ENCODE assay signal across 1 cellular context in the genomic region with DNA sequence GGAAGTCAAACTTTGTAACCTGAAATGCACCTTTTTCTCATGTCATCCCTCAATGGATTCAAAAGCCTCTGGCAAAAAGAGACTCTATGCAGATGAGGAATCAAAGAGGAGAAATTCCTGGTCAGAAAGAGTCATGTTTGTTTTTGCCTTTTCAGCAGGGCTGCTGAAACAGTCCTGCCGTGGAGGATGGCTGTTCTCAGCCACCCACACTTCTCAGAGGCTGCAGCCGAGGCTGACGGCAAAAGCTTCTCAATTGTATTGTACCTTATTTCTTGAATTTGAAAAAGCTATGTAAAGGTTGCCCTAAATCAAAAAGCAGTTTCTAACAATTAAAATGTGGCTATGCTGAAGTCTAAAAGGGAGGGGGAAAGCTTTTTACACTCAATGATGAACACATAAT.
TF ChIP-seq lines count a peak whose summit lies in the region.

No MANE protein-coding gene starts in this region.

TF ChIP-seq in GM23338, 12 proteins besides CTCF, POLR2A, EP300 and RAD21:
- TF ChIP-seq, protein P1, sequence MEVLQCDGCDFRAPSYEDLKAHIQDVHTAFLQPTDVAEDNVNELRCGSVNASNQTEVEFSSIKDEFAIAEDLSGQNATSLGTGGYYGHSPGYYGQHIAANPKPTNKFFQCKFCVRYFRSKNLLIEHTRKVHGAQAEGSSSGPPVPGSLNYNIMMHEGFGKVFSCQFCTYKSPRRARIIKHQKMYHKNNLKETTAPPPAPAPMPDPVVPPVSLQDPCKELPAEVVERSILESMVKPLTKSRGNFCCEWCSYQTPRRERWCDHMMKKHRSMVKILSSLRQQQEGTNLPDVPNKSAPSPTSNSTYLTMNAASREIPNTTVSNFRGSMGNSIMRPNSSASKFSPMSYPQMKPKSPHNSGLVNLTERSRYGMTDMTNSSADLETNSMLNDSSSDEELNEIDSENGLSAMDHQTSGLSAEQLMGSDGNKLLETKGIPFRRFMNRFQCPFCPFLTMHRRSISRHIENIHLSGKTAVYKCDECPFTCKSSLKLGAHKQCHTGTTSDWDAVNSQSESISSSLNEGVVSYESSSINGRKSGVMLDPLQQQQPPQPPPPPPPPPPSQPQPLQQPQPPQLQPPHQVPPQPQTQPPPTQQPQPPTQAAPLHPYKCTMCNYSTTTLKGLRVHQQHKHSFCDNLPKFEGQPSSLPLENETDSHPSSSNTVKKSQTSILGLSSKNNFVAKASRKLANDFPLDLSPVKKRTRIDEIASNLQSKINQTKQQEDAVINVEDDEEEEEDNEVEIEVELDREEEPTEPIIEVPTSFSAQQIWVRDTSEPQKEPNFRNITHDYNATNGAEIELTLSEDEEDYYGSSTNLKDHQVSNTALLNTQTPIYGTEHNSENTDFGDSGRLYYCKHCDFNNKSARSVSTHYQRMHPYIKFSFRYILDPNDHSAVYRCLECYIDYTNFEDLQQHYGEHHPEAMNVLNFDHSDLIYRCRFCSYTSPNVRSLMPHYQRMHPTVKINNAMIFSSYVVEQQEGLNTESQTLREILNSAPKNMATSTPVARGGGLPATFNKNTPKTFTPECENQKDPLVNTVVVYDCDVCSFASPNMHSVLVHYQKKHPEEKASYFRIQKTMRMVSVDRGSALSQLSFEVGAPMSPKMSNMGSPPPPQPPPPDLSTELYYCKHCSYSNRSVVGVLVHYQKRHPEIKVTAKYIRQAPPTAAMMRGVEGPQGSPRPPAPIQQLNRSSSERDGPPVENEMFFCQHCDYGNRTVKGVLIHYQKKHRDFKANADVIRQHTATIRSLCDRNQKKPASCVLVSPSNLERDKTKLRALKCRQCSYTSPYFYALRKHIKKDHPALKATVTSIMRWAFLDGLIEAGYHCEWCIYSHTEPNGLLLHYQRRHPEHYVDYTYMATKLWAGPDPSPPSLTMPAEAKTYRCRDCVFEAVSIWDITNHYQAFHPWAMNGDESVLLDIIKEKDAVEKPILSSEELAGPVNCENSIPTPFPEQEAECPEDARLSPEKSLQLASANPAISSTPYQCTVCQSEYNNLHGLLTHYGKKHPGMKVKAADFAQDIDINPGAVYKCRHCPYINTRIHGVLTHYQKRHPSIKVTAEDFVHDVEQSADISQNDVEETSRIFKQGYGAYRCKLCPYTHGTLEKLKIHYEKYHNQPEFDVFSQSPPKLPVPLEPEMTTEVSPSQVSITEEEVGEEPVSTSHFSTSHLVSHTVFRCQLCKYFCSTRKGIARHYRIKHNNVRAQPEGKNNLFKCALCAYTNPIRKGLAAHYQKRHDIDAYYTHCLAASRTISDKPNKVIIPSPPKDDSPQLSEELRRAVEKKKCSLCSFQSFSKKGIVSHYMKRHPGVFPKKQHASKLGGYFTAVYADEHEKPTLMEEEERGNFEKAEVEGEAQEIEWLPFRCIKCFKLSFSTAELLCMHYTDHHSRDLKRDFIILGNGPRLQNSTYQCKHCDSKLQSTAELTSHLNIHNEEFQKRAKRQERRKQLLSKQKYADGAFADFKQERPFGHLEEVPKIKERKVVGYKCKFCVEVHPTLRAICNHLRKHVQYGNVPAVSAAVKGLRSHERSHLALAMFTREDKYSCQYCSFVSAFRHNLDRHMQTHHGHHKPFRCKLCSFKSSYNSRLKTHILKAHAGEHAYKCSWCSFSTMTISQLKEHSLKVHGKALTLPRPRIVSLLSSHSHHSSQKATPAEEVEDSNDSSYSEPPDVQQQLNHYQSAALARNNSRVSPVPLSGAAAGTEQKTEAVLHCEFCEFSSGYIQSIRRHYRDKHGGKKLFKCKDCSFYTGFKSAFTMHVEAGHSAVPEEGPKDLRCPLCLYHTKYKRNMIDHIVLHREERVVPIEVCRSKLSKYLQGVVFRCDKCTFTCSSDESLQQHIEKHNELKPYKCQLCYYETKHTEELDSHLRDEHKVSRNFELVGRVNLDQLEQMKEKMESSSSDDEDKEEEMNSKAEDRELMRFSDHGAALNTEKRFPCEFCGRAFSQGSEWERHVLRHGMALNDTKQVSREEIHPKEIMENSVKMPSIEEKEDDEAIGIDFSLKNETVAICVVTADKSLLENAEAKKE (CRISPR knock-in tag; IDR thresholded peaks at IDR 0.05): no peak
- TF ChIP-seq NANOG (IDR thresholded peaks at IDR 0.05; ENCODE audit: borderline replicate concordance) (no peak), JUNB (IDR thresholded peaks at IDR 0.05; ENCODE audit: unreplicated experiment) (no peak), POLR2AphosphoS5 (IDR thresholded peaks at IDR 0.05; ENCODE audit: low read depth) (no peak), ZNF331 (CRISPR knock-in tag; IDR thresholded peaks at IDR 0.05; ENCODE audit: low read depth) (no peak), CREB1 (CRISPR knock-in tag; IDR thresholded peaks at IDR 0.05; ENCODE audit: low read depth) (no peak), EZH2phosphoT487 (IDR thresholded peaks at IDR 0.05; ENCODE audit: unreplicated experiment) (no peak), STAT1 (IDR thresholded peaks at IDR 0.05; ENCODE audit: unreplicated experiment) (no peak), EZH2 (IDR thresholded peaks at IDR 0.05; ENCODE audit: low read depth, unreplicated experiment) (no peak), ZNF114 (CRISPR knock-in tag; IDR thresholded peaks at IDR 0.05) (no peak)
- TF ChIP-seq, protein P2, sequence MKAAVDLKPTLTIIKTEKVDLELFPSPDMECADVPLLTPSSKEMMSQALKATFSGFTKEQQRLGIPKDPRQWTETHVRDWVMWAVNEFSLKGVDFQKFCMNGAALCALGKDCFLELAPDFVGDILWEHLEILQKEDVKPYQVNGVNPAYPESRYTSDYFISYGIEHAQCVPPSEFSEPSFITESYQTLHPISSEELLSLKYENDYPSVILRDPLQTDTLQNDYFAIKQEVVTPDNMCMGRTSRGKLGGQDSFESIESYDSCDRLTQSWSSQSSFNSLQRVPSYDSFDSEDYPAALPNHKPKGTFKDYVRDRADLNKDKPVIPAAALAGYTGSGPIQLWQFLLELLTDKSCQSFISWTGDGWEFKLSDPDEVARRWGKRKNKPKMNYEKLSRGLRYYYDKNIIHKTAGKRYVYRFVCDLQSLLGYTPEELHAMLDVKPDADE (IDR thresholded peaks at IDR 0.05): no peak
- TF ChIP-seq, protein P3, sequence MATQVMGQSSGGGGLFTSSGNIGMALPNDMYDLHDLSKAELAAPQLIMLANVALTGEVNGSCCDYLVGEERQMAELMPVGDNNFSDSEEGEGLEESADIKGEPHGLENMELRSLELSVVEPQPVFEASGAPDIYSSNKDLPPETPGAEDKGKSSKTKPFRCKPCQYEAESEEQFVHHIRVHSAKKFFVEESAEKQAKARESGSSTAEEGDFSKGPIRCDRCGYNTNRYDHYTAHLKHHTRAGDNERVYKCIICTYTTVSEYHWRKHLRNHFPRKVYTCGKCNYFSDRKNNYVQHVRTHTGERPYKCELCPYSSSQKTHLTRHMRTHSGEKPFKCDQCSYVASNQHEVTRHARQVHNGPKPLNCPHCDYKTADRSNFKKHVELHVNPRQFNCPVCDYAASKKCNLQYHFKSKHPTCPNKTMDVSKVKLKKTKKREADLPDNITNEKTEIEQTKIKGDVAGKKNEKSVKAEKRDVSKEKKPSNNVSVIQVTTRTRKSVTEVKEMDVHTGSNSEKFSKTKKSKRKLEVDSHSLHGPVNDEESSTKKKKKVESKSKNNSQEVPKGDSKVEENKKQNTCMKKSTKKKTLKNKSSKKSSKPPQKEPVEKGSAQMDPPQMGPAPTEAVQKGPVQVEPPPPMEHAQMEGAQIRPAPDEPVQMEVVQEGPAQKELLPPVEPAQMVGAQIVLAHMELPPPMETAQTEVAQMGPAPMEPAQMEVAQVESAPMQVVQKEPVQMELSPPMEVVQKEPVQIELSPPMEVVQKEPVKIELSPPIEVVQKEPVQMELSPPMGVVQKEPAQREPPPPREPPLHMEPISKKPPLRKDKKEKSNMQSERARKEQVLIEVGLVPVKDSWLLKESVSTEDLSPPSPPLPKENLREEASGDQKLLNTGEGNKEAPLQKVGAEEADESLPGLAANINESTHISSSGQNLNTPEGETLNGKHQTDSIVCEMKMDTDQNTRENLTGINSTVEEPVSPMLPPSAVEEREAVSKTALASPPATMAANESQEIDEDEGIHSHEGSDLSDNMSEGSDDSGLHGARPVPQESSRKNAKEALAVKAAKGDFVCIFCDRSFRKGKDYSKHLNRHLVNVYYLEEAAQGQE (IDR thresholded peaks at IDR 0.05; ENCODE audit: unreplicated experiment): no peak
TF ChIP-seq in GM23338: peak in this region for 0.
